ENCODE assay signal across 11 cellular contexts in genomic region chr1:231020139-231020601, GRCh38. TPM values are rescaled to one million over a fixed set of nuclear protein-coding genes. Genes with fewer than 3 reads are reported as not detected.
DNase-seq lines count a peak whose midpoint lies in the region.
"Had no signal": no experiment of that assay in that cellular context is flagged by ENCODE, and none has a peak within 500 bp of the region (broad histone marks: within the 10 kb centered on the region; RNA-seq: fewer than 3 reads in every experiment).

No MANE protein-coding gene starts in this region.

- no peak overlapping the region for H3K4me3 ChIP-seq in neuronal stem cell (ENCODE audit: low read length in 2 of 2)

- H2BK120ac ChIP-seq in neuronal stem cell (ENCODE audit: low read depth, low read length): no peak overlapping the region

- peak; percentile 88 for DNase-seq in HCEC 1CT
- peak; percentile 64 to 83 for DNase-seq in NOMO-1 (lab: John Stamatoyannopoulos, UW; ENCODE audit: unreplicated experiment in 2 of 2)
- DNase-seq in dermis blood vessel endothelial cell: peak; percentile 70
- no peak for DNase-seq in neuronal stem cell (ENCODE audit: low spot score)
- DNase-seq in stimulated activated CD4-positive, alpha-beta T cell treated with anti-CD3 and anti-CD28 coated beads, Interleukin-4, amount 100 ng/mL, for 1 hour: no peak
- no peak for DNase-seq in activated effector memory CD4-positive, alpha-beta T cell treated with anti-CD3 and anti-CD28 coated beads, Interleukin-2, amount 50 U/mL, for 16 hours
- DNase-seq in Ammon's horn (ENCODE audit: low spot score): no peak
- DNase-seq: effector memory CD4-positive, alpha-beta T cell; kidney; NCI-H526 treated with DMSO at 0.1 percent for 48 hours; small intestine had no signal

- no peak overlapping the region for H4K8ac ChIP-seq in neuronal stem cell (ENCODE audit: low read depth, low read length)

- no CpG with 5 or more reads among the region's 14 CpGs for WGBS in neuronal stem cell (ENCODE audit: extremely low coverage in 2 of 2, insufficient read length in 2 of 2, insufficient replicate concordance in 1 of 2), 2 donors

- no peak overlapping the region for H3K27ac ChIP-seq in neuronal stem cell (replicated peaks; ENCODE audit: low read length)

- H3K4ac ChIP-seq in neuronal stem cell (ENCODE audit: low read length): peak overlapping the region; percentile 42

- H3K79me1 ChIP-seq in neuronal stem cell (ENCODE audit: low read depth, low read length): peaks cover 2% of the 10 kb centered on the region

- no peak overlapping the region for H4K91ac ChIP-seq in neuronal stem cell (ENCODE audit: low read depth, low read length, poor library complexity)

- H3K4me2 ChIP-seq in neuronal stem cell (ENCODE audit: insufficient read depth, low read length, poor library complexity, severe bottlenecking): no peak overlapping the region

- no peak overlapping the region for H3K14ac ChIP-seq in neuronal stem cell (ENCODE audit: low read length)

- H2BK15ac ChIP-seq in neuronal stem cell (ENCODE audit: low read length): no peak overlapping the region

- no peaks in the 10 kb centered on the region for H3K27me3 ChIP-seq in neuronal stem cell (ENCODE audit: control insufficient read depth in 3 of 3, insufficient read depth in 3 of 3, low read depth in 1 of 3, low read length in 3 of 3)

- H2AK5ac ChIP-seq in neuronal stem cell (ENCODE audit: low read depth, low read length): no peak overlapping the region

- H2AFZ ChIP-seq in neuronal stem cell (ENCODE audit: low read length): no peak overlapping the region

- H3K18ac ChIP-seq in neuronal stem cell (ENCODE audit: low read length): peak overlapping the region; percentile 9

- no peak overlapping the region for H3K9ac ChIP-seq in neuronal stem cell (ENCODE audit: low read depth, low read length, poor library complexity)

- H2BK5ac ChIP-seq in neuronal stem cell (ENCODE audit: low read length): peak overlapping the region; percentile 46

- no peaks in the 10 kb centered on the region for H3K9me3 ChIP-seq in neuronal stem cell (replicated peaks in 1 of 2; ENCODE audit: control insufficient read depth in 2 of 2, insufficient read depth in 1 of 2, low read depth in 1 of 2, low read length in 2 of 2)

- H3K23ac ChIP-seq in neuronal stem cell (ENCODE audit: low read depth, low read length, poor library complexity): no peak overlapping the region

- H3K4me1 ChIP-seq in neuronal stem cell (ENCODE audit: control insufficient read depth in 2 of 2, insufficient read depth in 1 of 2, low read depth in 1 of 2, low read length in 2 of 2): no peaks in the 10 kb centered on the region

- H2BK12ac ChIP-seq in neuronal stem cell (ENCODE audit: low read length): no peak overlapping the region

- peaks cover 2 to 28% of the 10 kb centered on the region in 2 donors for H3K36me3 ChIP-seq in neuronal stem cell (replicated peaks in 1 of 2; ENCODE audit: control insufficient read depth in 2 of 2, insufficient read depth in 2 of 2, low read length in 2 of 2)

RNA-seq across cellular contexts. Expression of gene FAM89A, which starts 19.9 kb away (rescaled TPM):
- total RNA-seq in dermis blood vessel endothelial cell: 20.5 and 44.2 TPM in 2 replicates
- 8.5 TPM for polyA plus RNA-seq in neuronal stem cell (2013, experiment 1 of 2)
- 7.9 TPM for polyA plus RNA-seq in neuronal stem cell (2013, experiment 2 of 2)

RNA-seq across cellular contexts. Expression of gene ARV1, which starts 41.3 kb away (rescaled TPM):
- 12.6 and 12.7 TPM in 2 replicates for total RNA-seq in dermis blood vessel endothelial cell
- polyA plus RNA-seq in neuronal stem cell (2013, experiment 1 of 2): 25.4 TPM
- polyA plus RNA-seq in neuronal stem cell (2013, experiment 2 of 2): 24.9 TPM

RNA-seq across cellular contexts. Expression of gene TTC13, which starts 41.5 kb away (rescaled TPM):
- total RNA-seq in dermis blood vessel endothelial cell: 22.3 and 37.8 TPM in 2 replicates
- 10.5 TPM for polyA plus RNA-seq in neuronal stem cell (2013, experiment 1 of 2)
- 10.2 TPM for polyA plus RNA-seq in neuronal stem cell (2013, experiment 2 of 2)

Comparison
In these comparisons a context has a peak if more than half of its experiments do, and no peak if none do; other contexts are left out.
1. DNase-seq: peak in HCEC 1CT (single experiment), NOMO-1 (2 of 2) and dermis blood vessel endothelial cell (single experiment); none in neuronal stem cell (single experiment), stimulated activated CD4-positive, alpha-beta T cell treated with anti-CD3 and anti-CD28 coated beads, Interleukin-4, amount 100 ng/mL, for 1 hour (single experiment), activated effector memory CD4-positive, alpha-beta T cell treated with anti-CD3 and anti-CD28 coated beads, Interleukin-2, amount 50 U/mL, for 16 hours (single experiment) and Ammon's horn (single experiment).